In the genomic region with DNA sequence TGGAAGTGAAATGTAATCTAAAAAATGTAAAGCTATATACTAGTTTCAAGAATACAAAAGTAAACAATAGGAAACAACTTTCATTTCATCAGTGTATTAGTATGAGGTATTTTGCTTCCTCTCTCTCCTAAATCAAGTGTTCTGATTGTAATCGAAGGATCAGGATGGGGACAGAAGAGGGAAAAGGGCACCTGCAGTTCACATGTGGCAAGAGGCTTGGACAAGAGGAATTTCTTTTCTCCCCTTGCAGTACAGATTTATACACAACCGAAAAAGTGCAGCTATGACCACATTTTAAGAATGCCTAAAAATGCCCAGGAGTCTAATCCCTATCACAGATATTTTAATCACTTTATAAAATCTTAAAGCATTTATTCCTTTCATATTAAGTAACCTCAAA, we compare ENCODE assay signal across 27 cellular contexts.
DNase-seq lines count a peak whose midpoint lies in the region; ATAC-seq and TF ChIP-seq lines count a peak whose summit lies in the region.
"Had no signal": no experiment of that assay in that cellular context is flagged by ENCODE, and none has a peak within 500 bp of the region (broad histone marks: within the 10 kb centered on the region; RNA-seq: fewer than 3 reads in every experiment).

No MANE protein-coding gene starts in this region.

- H3K4me3 ChIP-seq in GM23248, result no peak overlapping the region
- H3K4me3 ChIP-seq in right lobe of liver, result no peak overlapping the region
- no peak overlapping the region for H3K4me3 ChIP-seq in skeletal muscle satellite cell (ENCODE audit: low read length)
- H3K4me3 ChIP-seq: left ventricle myocardium inferior, prostate gland, sigmoid colon, tibial nerve had no signal

- H3F3A ChIP-seq in GM23248 (ENCODE audit: insufficient read depth), result peaks cover 46% of the 10 kb centered on the region

- peaks cover 73% of the 10 kb centered on the region for H3K4me1 Mint-ChIP-seq in brain

- TF ChIP-seq CTCF in brain (conservative IDR thresholded peaks at IDR 0.05) (no peak), right lobe of liver (IDR thresholded peaks at IDR 0.05) (no peak)

- ATAC-seq in right lobe of liver, result peak; percentile 36 to 69 (median 41)

- no peaks in the 10 kb centered on the region for H3K9me2 ChIP-seq in GM23248 (ENCODE audit: insufficient read depth)

- H3K79me2 ChIP-seq in GM23248 (ENCODE audit: insufficient read depth), result peaks cover 99% of the 10 kb centered on the region

- H3K4me3 Mint-ChIP-seq in brain, result peak overlapping the region in 3 of 5 experiments; percentile 5 to 28 (median 26)
- H3K4me3 Mint-ChIP-seq: activated CD4-positive, alpha-beta memory T cell treated with anti-CD3 and anti-CD28 coated beads for 36 hours; activated naive CD4-positive, alpha-beta T cell treated with anti-CD3 and anti-CD28 coated beads, Interleukin-2, amount 50 U/mL, for 24 hours; T-helper 2 cell treated with Interferon-gamma antibody and Interleukin-4, amounts not matched to agents 5 μg/mL and 100 μg/mL, for 36 hours had no signal

- H3K27me3 Mint-ChIP-seq in brain, result no peaks in the 10 kb centered on the region
- H3K27me3 Mint-ChIP-seq: activated CD4-positive, alpha-beta memory T cell treated with anti-CD3 and anti-CD28 coated beads for 36 hours; activated naive CD4-positive, alpha-beta T cell treated with anti-CD3 and anti-CD28 coated beads, Interleukin-2, amount 50 U/mL, for 24 hours had no signal

- peak overlapping the region in 3 of 5 experiments; percentile 17 to 63 (median 24) for H3K27ac Mint-ChIP-seq in brain
- H3K27ac Mint-ChIP-seq: activated CD4-positive, alpha-beta memory T cell treated with anti-CD3 and anti-CD28 coated beads for 36 hours; activated naive CD4-positive, alpha-beta T cell treated with anti-CD3 and anti-CD28 coated beads, Interleukin-2, amount 50 U/mL, for 24 hours; T-helper 2 cell treated with Interferon-gamma antibody and Interleukin-4, amounts not matched to agents 5 μg/mL and 100 μg/mL, for 36 hours had no signal

- TF ChIP-seq POLR2A in right lobe of liver (IDR thresholded peaks at IDR 0.05), result no peak

- H2AFZ ChIP-seq in GM23248, result no peak overlapping the region

- peak overlapping the region; percentile 13 for H3K4me2 ChIP-seq in GM23248 (ENCODE audit: unreplicated experiment)
- peak overlapping the region; percentile 26 for H3K4me2 ChIP-seq in skeletal muscle satellite cell (ENCODE audit: low read length)

- H3K9ac ChIP-seq in GM23248 (no peak overlapping the region), skeletal muscle satellite cell (ENCODE audit: low read depth, low read length) (no peak overlapping the region)

- H3K9me3 Mint-ChIP-seq in brain, result no peaks in the 10 kb centered on the region
- H3K9me3 Mint-ChIP-seq: activated CD4-positive, alpha-beta memory T cell treated with anti-CD3 and anti-CD28 coated beads for 36 hours; activated naive CD4-positive, alpha-beta T cell treated with anti-CD3 and anti-CD28 coated beads, Interleukin-2, amount 50 U/mL, for 24 hours; T-helper 2 cell treated with Interferon-gamma antibody and Interleukin-4, amounts not matched to agents 5 μg/mL and 100 μg/mL, for 36 hours had no signal

- H3K36me3 ChIP-seq in GM23248 (ENCODE audit: low read depth) (no peaks in the 10 kb centered on the region), right lobe of liver (no peaks in the 10 kb centered on the region), skeletal muscle satellite cell (ENCODE audit: insufficient read depth, low read length) (no peaks in the 10 kb centered on the region)
- H3K36me3 ChIP-seq: left ventricle myocardium inferior, neutrophil, prostate gland, sigmoid colon, tibial nerve had no signal

- H3K27ac ChIP-seq in GM23248 (no peak overlapping the region), right lobe of liver (no peak overlapping the region)
- H3K27ac ChIP-seq: C4-2B, dorsolateral prefrontal cortex, left ventricle myocardium inferior, neutrophil, prostate gland, sigmoid colon, tibial nerve had no signal

- intact Hi-C loops in right lobe of liver (cut with DNase I), result no loop called here

- H3K36me3 Mint-ChIP-seq in brain, result peaks cover 12% of the 10 kb centered on the region
- H3K36me3 Mint-ChIP-seq: activated CD4-positive, alpha-beta memory T cell treated with anti-CD3 and anti-CD28 coated beads for 36 hours had no signal

- H3K9me3 ChIP-seq in GM23248 (ENCODE audit: low read depth), result no peaks in the 10 kb centered on the region
- no peaks in the 10 kb centered on the region for H3K9me3 ChIP-seq in right lobe of liver
- no peaks in the 10 kb centered on the region for H3K9me3 ChIP-seq in skeletal muscle satellite cell (replicated peaks; ENCODE audit: low read length)
- H3K9me3 ChIP-seq: left ventricle myocardium inferior, neutrophil, prostate gland, sigmoid colon, tibial nerve had no signal

- DNase-seq in GM23248 (no peak), right lobe of liver (no peak), GM19240 (ENCODE audit: insufficient read length, low spot score) (no peak), NCI-H1694 (lab: John Stamatoyannopoulos, UW) (no peak)
- DNase-seq in activated effector memory CD4-positive, alpha-beta T cell treated with Interleukin-2 at 50 U/mL for 16 hours, result no peak
- DNase-seq: activated CD4-positive, alpha-beta memory T cell treated with anti-CD3 and anti-CD28 coated beads for 36 hours; activated CD4-positive, alpha-beta T cell treated with anti-CD3 and anti-CD28 coated beads for 1 hour; activated CD8-positive, alpha-beta memory T cell treated with anti-CD3 and anti-CD28 coated beads, Interleukin-2, amount 50 U/mL, for 48 hours; amygdala; COR-L47; DMS79; dorsolateral prefrontal cortex; GDM1; GOT3; left ventricle myocardium inferior; NCI-H2029; NCI-H2227 treated with DMSO at 0.1 percent for 48 hours; sigmoid colon; stimulated activated CD4-positive, alpha-beta T cell treated with anti-CD3 and anti-CD28 coated beads, Interleukin-4, amount 100 ng/mL, for 4 hours had no signal

- 74 to 86% methylated on average over 2 of the region's 2 CpGs for WGBS in GM23248 (ENCODE audit: low coverage in 1 of 2, low lambda C conversion rate in 2 of 2, missing lambda C conversion rate in 2 of 2), 2 experiments
- 18% methylated on average over 2 of the region's 2 CpGs for WGBS in right lobe of liver (ENCODE audit: insufficient coverage, low coverage, low lambda C conversion rate, missing lambda C conversion rate)

- in situ Hi-C loops in GM23248 (cut with MboI), result no loop called here

- no peaks in the 10 kb centered on the region for H3K27me3 ChIP-seq in GM23248 (replicated peaks; ENCODE audit: insufficient read depth)
- no peaks in the 10 kb centered on the region for H3K27me3 ChIP-seq in right lobe of liver
- no peaks in the 10 kb centered on the region for H3K27me3 ChIP-seq in skeletal muscle satellite cell (ENCODE audit: control insufficient read depth, insufficient read depth, low read length)
- H3K27me3 ChIP-seq: dorsolateral prefrontal cortex, neutrophil, sigmoid colon, tibial nerve had no signal

- H4K20me1 ChIP-seq in GM23248 (ENCODE audit: insufficient read depth), result no peaks in the 10 kb centered on the region

- H3K4me1 ChIP-seq in GM23248 (ENCODE audit: insufficient read depth) (peaks cover 64% of the 10 kb centered on the region), right lobe of liver (peaks cover 0 to 44% (median 10%) of the 10 kb centered on the region in 4 donors), skeletal muscle satellite cell (ENCODE audit: control insufficient read depth, insufficient read depth, low read length) (peaks cover 66% of the 10 kb centered on the region)
- H3K4me1 ChIP-seq: prostate gland had no signal
